Comparison of ENCODE assay signal across 20 cellular contexts in genomic region chr2:231188506-231189170, GRCh38. TPM values are rescaled to one million over a fixed set of nuclear protein-coding genes. Genes with fewer than 3 reads are reported as not detected.
A peak's percentile ranks its signal among the peaks of the same experiment; 100 is the strongest.
DNase-seq lines count a peak whose midpoint lies in the region; ATAC-seq and TF ChIP-seq lines count a peak whose summit lies in the region.
"Had no signal": no experiment of that assay in that cellular context is flagged by ENCODE, and none has a peak within 500 bp of the region (broad histone marks: within the 10 kb centered on the region; RNA-seq: fewer than 3 reads in every experiment).

No MANE protein-coding gene starts in this region.

- peak overlapping the region; percentile 5 for H3K56ac ChIP-seq in mesendoderm (ENCODE audit: low read length)

- H3K4me1 ChIP-seq in adrenal gland (replicated peaks in 1 of 2) (peaks cover 44 to 66% of the 10 kb centered on the region in 2 donors), mesendoderm (ENCODE audit: control insufficient read depth, low read depth, low read length) (peaks cover 9% of the 10 kb centered on the region), stomach (peaks cover 22 to 52% (median 36%) of the 10 kb centered on the region in 4 donors)

- H3K4me1 Mint-ChIP-seq in WTC11: peaks cover 33% of the 10 kb centered on the region

- H3K9ac ChIP-seq in mesendoderm (ENCODE audit: low read length): no peak overlapping the region

- CTCF ChIA-PET in WTC11 (lab: Charles Lee): interaction anchor here (1.2 to 1.5 kb wide), 2 partner anchors 9 to 135 kb away, joined by 3 to 4 read pairs; no protein-coding TSS in a partner anchor

- H2AK5ac ChIP-seq in mesendoderm (ENCODE audit: low read length): no peak overlapping the region

- no peak for TF ChIP-seq EP300 in stomach (IDR thresholded peaks at IDR 0.05)

- no peaks in the 10 kb centered on the region for H3K9me3 ChIP-seq in adrenal gland (replicated peaks in 1 of 3)
- H3K9me3 ChIP-seq in stomach: no peaks in the 10 kb centered on the region
- H3K9me3 ChIP-seq: left lung had no signal

- no peak overlapping the region for H4K5ac ChIP-seq in mesendoderm (ENCODE audit: low read length)

- no peak overlapping the region for H3K4ac ChIP-seq in mesendoderm (ENCODE audit: low read depth, low read length)

- H2BK120ac ChIP-seq in mesendoderm (ENCODE audit: low read depth, low read length): no peak overlapping the region

- H3K79me1 ChIP-seq in mesendoderm (ENCODE audit: low read length): no peaks in the 10 kb centered on the region

- WGBS in adrenal gland, 4 donors: 94 to 96% (median 95%) methylated on average over 5 to 6 of the region's 6 CpGs
- no CpG with 5 or more reads among the region's 6 CpGs for WGBS in mesendoderm (ENCODE audit: extremely low coverage, insufficient coverage, low lambda C conversion rate)
- WGBS in stomach, 5 donors: 88 to 96% (median 93%) methylated on average over 6 of the region's 6 CpGs

- intact Hi-C loops in adrenal gland (cut with DNase I): no loop called here
- intact Hi-C loops in stomach (cut with DNase I; ENCODE audit: low total_unique reads): no loop called here

- TF ChIP-seq CTCF in GM13976 (IDR thresholded peaks at IDR 0.05; ENCODE audit: borderline replicate concordance, control extremely low read depth, extremely low read depth, insufficient read depth, missing control alignments) (no peak), adrenal gland (IDR thresholded peaks at IDR 0.05) (no peak), stomach (IDR thresholded peaks at IDR 0.05) (no peak), WTC11 (IDR thresholded peaks at IDR 0.05) (no peak)

- H4K8ac ChIP-seq in mesendoderm (ENCODE audit: low read depth, low read length): no peak overlapping the region

- H3K36me3 ChIP-seq in adrenal gland (replicated peaks in 1 of 2): no peaks in the 10 kb centered on the region
- no peaks in the 10 kb centered on the region for H3K36me3 ChIP-seq in mesendoderm (ENCODE audit: control insufficient read depth, insufficient read depth, low read length)
- no peaks in the 10 kb centered on the region for H3K36me3 ChIP-seq in stomach
- H3K36me3 ChIP-seq: left lung had no signal

- TF ChIP-seq POLR2A in adrenal gland (IDR thresholded peaks at IDR 0.05): no peak
- no peak for TF ChIP-seq POLR2A in stomach (IDR thresholded peaks at IDR 0.05)

- no peak overlapping the region for H3K4me2 ChIP-seq in mesendoderm (ENCODE audit: low read length)

- H3K4me3 ChIP-seq in adrenal gland (no peak overlapping the region), mesendoderm (ENCODE audit: low read length) (no peak overlapping the region), stomach (no peak overlapping the region)
- H3K4me3 ChIP-seq: left lung had no signal

- no peaks in the 10 kb centered on the region for H3K9me3 Mint-ChIP-seq in WTC11
- H3K9me3 Mint-ChIP-seq: activated T-cell treated with anti-CD3 and anti-CD28 coated beads, Interleukin-2, amount 50 U/mL, for 24 hours; CD4-positive, alpha-beta T cell had no signal

- no peak overlapping the region for H2BK5ac ChIP-seq in mesendoderm (ENCODE audit: low read length)

- peak overlapping the region; percentile 71 to 96 (median 93) for H3K27ac ChIP-seq in adrenal gland
- H3K27ac ChIP-seq in mesendoderm (ENCODE audit: low read depth, low read length): no peak overlapping the region
- peak overlapping the region in 4 of 5 donors; percentile 87 to 94 (median 90) for H3K27ac ChIP-seq in stomach

- DNase-seq in GM13976 (ENCODE audit: low spot score) (peak; percentile 23), adrenal gland (peak in 4 of 7 donors; percentile 10 to 47 (median 24)), mesendoderm (no peak), stomach (peak; percentile 17), WTC11 (ENCODE audit: low spot score) (no peak), RPMI8226 (no peak), NCI-H345 treated with DMSO at 0.1 percent for 48 hours (lab: John Stamatoyannopoulos, UW; ENCODE audit: unreplicated experiment) (no peak)
- DNase-seq: activated CD4-positive, alpha-beta T cell treated with anti-CD3 and anti-CD28 coated beads, Interleukin-2, amount 50 U/mL, for 4 hours; activated naive CD4-positive, alpha-beta T cell; activated T-cell treated with anti-CD3 and anti-CD28 coated beads, Interleukin-2, amount 50 U/mL, for 24 hours; amniotic stem cell; CD4-positive, alpha-beta T cell; DMS 273 treated with DMSO at 0.1 percent for 48 hours; hippocampal formation; left lung; NCI-H187; NCI-H69; stimulated activated CD4-positive, alpha-beta T cell treated with anti-CD3 and anti-CD28 coated beads, Interleukin-12 subunit alpha, Interleukin-12 subunit beta, amount 100 ng/mL, for 4 hours; T-helper 9 cell had no signal

- in situ Hi-C loops in GM13976 (cut with MboI; ENCODE audit: low sequenced_read_pairs, unreplicated experiment): no loop called here

- no peak overlapping the region for H3K23ac ChIP-seq in mesendoderm (ENCODE audit: low read length)

- H3K79me2 ChIP-seq in mesendoderm (ENCODE audit: control insufficient read depth, insufficient read depth, low read length): no peaks in the 10 kb centered on the region

- no peak overlapping the region for H3K4me3 Mint-ChIP-seq in WTC11
- H3K4me3 Mint-ChIP-seq: activated T-cell treated with anti-CD3 and anti-CD28 coated beads, Interleukin-2, amount 50 U/mL, for 24 hours; CD4-positive, alpha-beta T cell had no signal

- H3K27me3 ChIP-seq in adrenal gland: no peaks in the 10 kb centered on the region
- no peaks in the 10 kb centered on the region for H3K27me3 ChIP-seq in mesendoderm (ENCODE audit: insufficient read depth, low read length, poor library complexity)
- peaks cover 0 to 5% (median 0%) of the 10 kb centered on the region in 3 donors for H3K27me3 ChIP-seq in stomach

- no peaks in the 10 kb centered on the region for H3K36me3 Mint-ChIP-seq in WTC11

- no peak overlapping the region for H2BK15ac ChIP-seq in mesendoderm (replicated peaks; ENCODE audit: low read depth)

- peak overlapping the region; percentile 97 for H3K18ac ChIP-seq in mesendoderm (ENCODE audit: low read length)

- POLR2A ChIA-PET in WTC11 (lab: Charles Lee): interaction anchor here (0.9 to 1.1 kb wide), 2 partner anchors 12 to 266 kb away, joined by 4 read pairs; no protein-coding TSS in a partner anchor

- no peaks in the 10 kb centered on the region for H3K27me3 Mint-ChIP-seq in WTC11 (ENCODE audit: low read depth)

- no peak for ATAC-seq in GM18502 (IDR thresholded peaks at IDR 0.05; ENCODE audit: poor library complexity, unreplicated experiment)
- ATAC-seq in WTC11: no peak
- ATAC-seq: left lung had no signal

- no peak overlapping the region for H3K27ac Mint-ChIP-seq in WTC11
- H3K27ac Mint-ChIP-seq: activated T-cell treated with anti-CD3 and anti-CD28 coated beads, Interleukin-2, amount 50 U/mL, for 24 hours; CD4-positive, alpha-beta T cell had no signal

TF ChIP-seq in WTC11, 78 proteins besides CTCF, POLR2A, EP300 and RAD21:
- TF ChIP-seq ZNF232 (CRISPR knock-in tag; IDR thresholded peaks at IDR 0.05) (no peak), JUN (CRISPR knock-in tag; IDR thresholded peaks at IDR 0.05) (no peak), SP1 (CRISPR knock-in tag; conservative IDR thresholded peaks at IDR 0.05) (no peak)

RNA-seq across cellular contexts. Expression of gene ARMC9, which starts 9.8 kb away (rescaled TPM):
- 100 to 1,000 TPM in 1 of 8 donors, 10 to 100 TPM in 7; 36.5 to 109 (median 59.1) TPM for total RNA-seq in adrenal gland
- 10 to 100 TPM; 22.0 to 61.9 (median 49.3) TPM for polyA plus RNA-seq in adrenal gland
- 19.5 TPM for polyA plus RNA-seq in mesendoderm (2013, experiment 1 of 2)
- polyA plus RNA-seq in mesendoderm (2013, experiment 2 of 2): 20.4 TPM
- total RNA-seq in stomach: 100 to 1,000 TPM in 1 of 5 donors, 10 to 100 TPM in 3, 1 to 10 TPM in 1; 4.6 to 114 (median 45.5) TPM
- 1 to 10 TPM; 4.5 to 4.9 (median 4.7) TPM for polyA plus RNA-seq in stomach
- total RNA-seq in WTC11 (2021): 34.5 to 37.5 TPM (median 34.9 TPM) in 3 replicates

Comparison
In these comparisons a context has a peak if more than half of its experiments do, and no peak if none do; other contexts are left out.
1. DNase-seq: peak in GM13976 (single experiment), adrenal gland (4 of 7) and stomach (single experiment); none in mesendoderm (single experiment), WTC11 (single experiment), RPMI8226 (single experiment) and NCI-H345 treated with DMSO at 0.1 percent for 48 hours (single experiment).